14 cellular contexts compared by ENCODE assay signal in genomic region chr2:219398721-219399333, GRCh38. TPM values are rescaled to one million over a fixed set of nuclear protein-coding genes. Genes with fewer than 3 reads are reported as not detected.
DNase-seq lines count a peak whose midpoint lies in the region; ATAC-seq lines count a peak whose summit lies in the region.
"Had no signal": no experiment of that assay in that cellular context is flagged by ENCODE, and none has a peak within 500 bp of the region (broad histone marks: within the 10 kb centered on the region; RNA-seq: fewer than 3 reads in every experiment).

No MANE protein-coding gene starts in this region.

- H3K36me3 ChIP-seq in muscle layer of duodenum (ENCODE audit: control insufficient read depth in 1 of 2, insufficient read depth in 2 of 2, low read length in 2 of 2): no peaks in the 10 kb centered on the region
- H3K36me3 ChIP-seq in Karpas-422 (ENCODE audit: insufficient read depth, low read length): no peaks in the 10 kb centered on the region

- H3K9me3 ChIP-seq in muscle layer of duodenum (ENCODE audit: control insufficient read depth in 1 of 2, low read length in 2 of 2): no peaks in the 10 kb centered on the region
- no peaks in the 10 kb centered on the region for H3K9me3 ChIP-seq in Karpas-422 (ENCODE audit: low read length)
- H3K9me3 ChIP-seq: testis had no signal

- H3K9me2 ChIP-seq in Karpas-422 (replicated peaks; ENCODE audit: insufficient read depth, low read length): no peaks in the 10 kb centered on the region

- H3K4me2 ChIP-seq in Karpas-422 (ENCODE audit: low read depth, low read length, poor library complexity, severe bottlenecking): no peak overlapping the region

- peak overlapping the region in 1 of 2 donors; percentile 16 for H3K4me3 ChIP-seq in muscle layer of duodenum (ENCODE audit: low read depth in 1 of 2, low read length in 2 of 2)
- H3K4me3 ChIP-seq in Karpas-422 (ENCODE audit: low read length): no peak overlapping the region
- H3K4me3 ChIP-seq: coronary artery, testis had no signal

- H3K79me2 ChIP-seq in Karpas-422 (ENCODE audit: low read length): no peaks in the 10 kb centered on the region

- DNase-seq in DMS153 (lab: John Stamatoyannopoulos, UW): peak; percentile 95
- DNase-seq in NCI-H146 treated with DMSO at 0.1 percent for 48 hours (lab: John Stamatoyannopoulos, UW; ENCODE audit: unreplicated experiment): peak; percentile 55
- peak; percentile 33 for DNase-seq in amniotic epithelial cell (ENCODE audit: low read depth)
- DNase-seq in NCI-H1694 treated with DMSO at 0.1 percent for 48 hours (lab: John Stamatoyannopoulos, UW): no peak
- no peak for DNase-seq in Karpas-422
- DNase-seq in hippocampal formation (lab: John Stamatoyannopoulos, UW): no peak
- DNase-seq: activated B cell treated with CpG ODN at 0.5 μM for 24 hours; activated effector memory CD4-positive, alpha-beta T cell treated with Interleukin-2 at 50 U/mL for 16 hours; CD8-positive, alpha-beta memory T cell; naive thymus-derived CD8-positive, alpha-beta T cell; testis had no signal

- no peaks in the 10 kb centered on the region for H4K20me1 ChIP-seq in Karpas-422 (ENCODE audit: insufficient read depth, low read depth, low read length)

- H3K4me1 ChIP-seq in muscle layer of duodenum (ENCODE audit: control insufficient read depth in 1 of 2, insufficient read depth in 2 of 2, low read length in 2 of 2) (peaks cover 4 to 8% of the 10 kb centered on the region in 2 donors), Karpas-422 (ENCODE audit: low read length) (no peaks in the 10 kb centered on the region)

- no peak overlapping the region for H3K9ac ChIP-seq in Karpas-422 (ENCODE audit: low read length)

- no peak for ATAC-seq in HG03135 (IDR thresholded peaks at IDR 0.05; ENCODE audit: unreplicated experiment)
- ATAC-seq: naive thymus-derived CD8-positive, alpha-beta T cell had no signal

- H3K27ac ChIP-seq in muscle layer of duodenum (ENCODE audit: low read length) (peak overlapping the region; percentile 7), Karpas-422 (ENCODE audit: low read length) (no peak overlapping the region)
- H3K27ac ChIP-seq: testis had no signal

- no peak overlapping the region for H2AFZ ChIP-seq in Karpas-422 (ENCODE audit: low read length)

- no peaks in the 10 kb centered on the region for H3K27me3 ChIP-seq in muscle layer of duodenum (ENCODE audit: low read depth, low read length)
- no peaks in the 10 kb centered on the region for H3K27me3 ChIP-seq in Karpas-422 (ENCODE audit: low read length)
- H3K27me3 ChIP-seq: testis had no signal

RNA-seq across cellular contexts. Expression of gene DNPEP, which starts 11.1 kb away (rescaled TPM):
- total RNA-seq in Karpas-422 (2014; rRNA removed; shearing (Covaris generic); ENCODE audit: low replicate concordance): 74.6 and 77.9 TPM in 2 replicates

RNA-seq across cellular contexts. Expression of gene DES, which starts 19.4 kb away (rescaled TPM):
- total RNA-seq in Karpas-422 (2014; rRNA removed; shearing (Covaris generic); ENCODE audit: low replicate concordance): not detected in 2 replicates
- total RNA-seq: activated B cell treated with CpG ODN at 0.5 μM for 24 hours; CD8-positive, alpha-beta memory T cell; naive thymus-derived CD8-positive, alpha-beta T cell had no signal

RNA-seq across cellular contexts. Expression of gene SPEG, which starts 35.8 kb away (rescaled TPM):
- total RNA-seq in Karpas-422 (2014; rRNA removed; shearing (Covaris generic); ENCODE audit: low replicate concordance): not detected in 2 replicates

Comparison
In these comparisons a context has a peak if more than half of its experiments do, and no peak if none do; other contexts are left out.
1. DNase-seq: peak in DMS153 (single experiment), NCI-H146 treated with DMSO at 0.1 percent for 48 hours (single experiment) and amniotic epithelial cell (single experiment); none in NCI-H1694 treated with DMSO at 0.1 percent for 48 hours (single experiment), Karpas-422 (single experiment) and hippocampal formation (0 of 2).